In genomic region chr5:141742866-141743651, GRCh38 we compare ENCODE assay signal across 10 cellular contexts.
A peak's percentile ranks its signal among the peaks of the same experiment; 100 is the strongest.
DNase-seq lines count a peak whose midpoint lies in the region; ATAC-seq and TF ChIP-seq lines count a peak whose summit lies in the region.
"Had no signal": no experiment of that assay in that cellular context is flagged by ENCODE, and none has a peak within 500 bp of the region (broad histone marks: within the 10 kb centered on the region; RNA-seq: fewer than 3 reads in every experiment).

No MANE protein-coding gene starts in this region.

- peaks cover 7% of the 10 kb centered on the region; the same call in 1 of the 2 replicates for H4K20me1 ChIP-seq in GM23338 (replicated peaks; ENCODE audit: insufficient read depth)

- H3K27ac ChIP-seq in GM23338 (ENCODE audit: low read depth): no peak overlapping the region
- no peak overlapping the region for H3K27ac ChIP-seq in brain microvascular endothelial cell
- no peak overlapping the region for H3K27ac ChIP-seq in heart right ventricle

- H3K36me3 Mint-ChIP-seq in GM23338 (ENCODE audit: low read depth): no peaks in the 10 kb centered on the region; the same call in 2 of the 3 replicates

- H2AFZ ChIP-seq in GM23338: no peak overlapping the region

- intact Hi-C loops in heart right ventricle (cut with DNase I): no loop called here

- TF ChIP-seq CTCF in GM23338 (conservative IDR thresholded peaks at IDR 0.05; ENCODE audit: low read depth in 2 of 2): no peak
- no peak for TF ChIP-seq CTCF in brain microvascular endothelial cell (IDR thresholded peaks at IDR 0.05; ENCODE audit: low read depth, low read length, missing control alignments)
- no peak for TF ChIP-seq CTCF in GM20000 (IDR thresholded peaks at IDR 0.05; ENCODE audit: extremely low read depth, missing control alignments)
- no peak for TF ChIP-seq CTCF in heart right ventricle (IDR thresholded peaks at IDR 0.05)

- no peaks in the 10 kb centered on the region for H3K9me3 ChIP-seq in heart right ventricle

- H3K36me3 ChIP-seq in GM23338 (ENCODE audit: insufficient read depth): no peaks in the 10 kb centered on the region
- no peaks in the 10 kb centered on the region for H3K36me3 ChIP-seq in brain microvascular endothelial cell (replicated peaks)
- no peaks in the 10 kb centered on the region for H3K36me3 ChIP-seq in heart right ventricle

- no peak overlapping the region for H3K27ac Mint-ChIP-seq in GM23338
- H3K27ac Mint-ChIP-seq: dendritic cell treated with granulocyte-macrophage colony-stimulating factor and Interleukin-4, amounts not matched to agents 40 ng/mL and 50 ng/mL, for 4 days; nephron had no signal

- 0 out of 2 replicates have a peak, but pooled peaks cover 4% of the 10 kb centered on the region for H3F3A ChIP-seq in GM23338 (replicated peaks; ENCODE audit: low read depth)

- peak; percentile 73 for ATAC-seq in GM23338
- ATAC-seq in GM21576 (IDR thresholded peaks at IDR 0.05; ENCODE audit: unreplicated experiment): no peak
- ATAC-seq in heart right ventricle: no peak
- ATAC-seq in HG02938 (IDR thresholded peaks at IDR 0.05; ENCODE audit: unreplicated experiment): no peak

- H3K27me3 Mint-ChIP-seq in GM23338 (ENCODE audit: insufficient read depth, low read depth, poor library complexity): peaks cover 9% of the 10 kb centered on the region

- no peaks in the 10 kb centered on the region for H3K79me2 ChIP-seq in GM23338 (replicated peaks; ENCODE audit: insufficient read depth)

- H3K4me3 Mint-ChIP-seq in GM23338: no peak overlapping the region
- H3K4me3 Mint-ChIP-seq: dendritic cell treated with granulocyte-macrophage colony-stimulating factor and Interleukin-4, amounts not matched to agents 40 ng/mL and 50 ng/mL, for 4 days; nephron had no signal

- H3K9me3 Mint-ChIP-seq in GM23338: no peaks in the 10 kb centered on the region; the same call in 2 of the 3 replicates
- H3K9me3 Mint-ChIP-seq: dendritic cell treated with granulocyte-macrophage colony-stimulating factor and Interleukin-4, amounts not matched to agents 40 ng/mL and 50 ng/mL, for 4 days; nephron had no signal

- H3K4me2 ChIP-seq in GM23338: no peak overlapping the region

- H3K27me3 ChIP-seq in GM23338 (ENCODE audit: insufficient read depth): no peaks in the 10 kb centered on the region
- H3K27me3 ChIP-seq in brain microvascular endothelial cell (replicated peaks): peaks cover 8% of the 10 kb centered on the region
- peaks cover 0 to 3% (median 0%) of the 10 kb centered on the region in 7 donors for H3K27me3 ChIP-seq in heart right ventricle

- 33% methylated on average over 15 of the region's 15 CpGs for WGBS in heart right ventricle, 2 donors

- H3K9me2 ChIP-seq in GM23338 (ENCODE audit: insufficient read depth): no peaks in the 10 kb centered on the region

- H3K4me1 Mint-ChIP-seq in GM23338: peaks cover 42% of the 10 kb centered on the region
- H3K4me1 Mint-ChIP-seq: nephron had no signal

- peak; percentile 91 for DNase-seq in GM23338 (ENCODE audit: low spot score)
- peak; percentile 24 for DNase-seq in NCI-H460 (ENCODE audit: extremely low read depth, low read depth)
- DNase-seq in brain microvascular endothelial cell: peak; percentile 7
- peak; percentile 22 for DNase-seq in mucosa of gallbladder (ENCODE audit: low spot score)
- DNase-seq in GM20000 (ENCODE audit: low spot score): no peak
- DNase-seq in heart right ventricle: no peak

- H3K4me3 ChIP-seq in GM23338 (no peak overlapping the region), brain microvascular endothelial cell (ENCODE audit: low read depth, low read length) (no peak overlapping the region), heart right ventricle (no peak overlapping the region)

- in situ Hi-C loops in brain microvascular endothelial cell (cut with HindIII; ENCODE audit: low pct_ligation_motif_present, low sequenced_read_pairs): no loop called here

- H3K4me1 ChIP-seq in GM23338 (ENCODE audit: insufficient read depth) (peaks cover 5% of the 10 kb centered on the region), heart right ventricle (peaks cover 0 to 10% (median 5%) of the 10 kb centered on the region in 9 donors)

TF ChIP-seq in GM23338, 12 proteins besides CTCF, POLR2A, EP300 and RAD21:
- TF ChIP-seq CREB1 (CRISPR knock-in tag; IDR thresholded peaks at IDR 0.05; ENCODE audit: low read depth) (0 out of 2 replicates have a peak, but pooled peaks have one; percentile 3), JUNB (IDR thresholded peaks at IDR 0.05; ENCODE audit: unreplicated experiment) (no peak), REST (IDR thresholded peaks at IDR 0.05; ENCODE audit: unreplicated experiment) (peak; percentile 98)

Comparison
In these comparisons a context has a peak if more than half of its experiments do, and no peak if none do; other contexts are left out.
1. DNase-seq: peak in GM23338 (single experiment), NCI-H460 (single experiment), brain microvascular endothelial cell (single experiment) and mucosa of gallbladder (single experiment); none in GM20000 (single experiment) and heart right ventricle (0 of 2).